Comparison of ENCODE assay signal across 8 cellular contexts in genomic region chr7:151059362-151060112, GRCh38. TPM values are rescaled to one million over a fixed set of nuclear protein-coding genes. Genes with fewer than 3 reads are reported as not detected.
DNase-seq lines count a peak whose midpoint lies in the region; ATAC-seq and TF ChIP-seq lines count a peak whose summit lies in the region.

Gene SLC4A2, plus strand, starts transcription at chr7:151059589. Its CDS starts 2,399 bp downstream, at chr7:151061988.

- POLR2A ChIA-PET in GM10248 (lab: Yijun Ruan, JAX): interaction anchor here (1.4 kb wide), 1 partner anchor 21 kb away, joined by 3 read pairs; the partner anchor contains the start of gene FASTK

- dilution Hi-C loops in mammary epithelial cell (cut with HindIII; ENCODE audit: low sequenced_read_pairs): no loop called here

- H3K36me3 ChIP-seq in HAP-1 (replicated peaks): peaks cover 19% of the 10 kb centered on the region
- peaks cover 18% of the 10 kb centered on the region for H3K36me3 ChIP-seq in WERI-Rb-1
- no peaks in the 10 kb centered on the region for H3K36me3 ChIP-seq in mammary epithelial cell (ENCODE audit: insufficient read depth, low read length)
- H3K36me3 ChIP-seq in skeletal muscle tissue (ENCODE audit: control insufficient read depth in 3 of 3, insufficient read depth in 3 of 3, low read length in 3 of 3): peaks cover under 1 to 7% (median 3%) of the 10 kb centered on the region in 3 donors

- peak; percentile 88 for DNase-seq in GM10248 (ENCODE audit: extremely low spot score)
- peak; percentile 45 to 86 for DNase-seq in HAP-1 (ENCODE audit: low spot score in 2 of 2)
- DNase-seq in NCI-H128 (lab: John Stamatoyannopoulos, UW; ENCODE audit: unreplicated experiment): peak; percentile 27
- peak; percentile 79 for DNase-seq in WERI-Rb-1
- peak; percentile 71 for DNase-seq in mammary epithelial cell
- peak; percentile 85 for DNase-seq in iPS-NIHi11 (ENCODE audit: low spot score)

- H3K9ac ChIP-seq in mammary epithelial cell (ENCODE audit: insufficient read depth, low read length) (peak within 1 kb of the TSS; percentile 78), skeletal muscle tissue (ENCODE audit: low read depth in 1 of 3, low read length in 3 of 3) (peak within 1 kb of the TSS; percentile 83 to 97 (median 95))

- peak within 1 kb of the TSS; percentile 100 for H3K4me2 ChIP-seq in mammary epithelial cell (ENCODE audit: insufficient read depth, low read depth, low read length)

- in situ Hi-C loops in HAP-1 (cut with MboI; ENCODE audit: low sequenced_read_pairs): no loop called here
- in situ Hi-C loops in mammary epithelial cell (cut with MboI; ENCODE audit: low sequenced_read_pairs in 2 of 2): no loop called here

- whole genome bisulfite sequencing in mammary epithelial cell (ENCODE audit: low coverage, missing lambda C conversion rate): 0% methylated on average over 2 of the region's 75 CpGs

- H3K27ac ChIP-seq in WERI-Rb-1 (peak within 1 kb of the TSS; percentile 75), mammary epithelial cell (ENCODE audit: insufficient read depth, low read depth, low read length) (peak within 1 kb of the TSS; percentile 88), skeletal muscle tissue (ENCODE audit: low read depth, low read length) (peak within 1 kb of the TSS; percentile 98)

- H3K4me1 ChIP-seq in HAP-1: peaks cover 23% of the 10 kb centered on the region
- H3K4me1 ChIP-seq in mammary epithelial cell (ENCODE audit: insufficient read depth, low read length): peaks cover 53% of the 10 kb centered on the region
- H3K4me1 ChIP-seq in skeletal muscle tissue (ENCODE audit: control insufficient read depth in 3 of 3, insufficient read depth in 3 of 3, low read length in 3 of 3): peaks cover 47 to 51% (median 49%) of the 10 kb centered on the region in 3 donors

- H3K9me3 ChIP-seq in HAP-1: no peaks in the 10 kb centered on the region
- no peaks in the 10 kb centered on the region for H3K9me3 ChIP-seq in WERI-Rb-1 (ENCODE audit: severe bottlenecking)
- H3K9me3 ChIP-seq in mammary epithelial cell (replicated peaks; ENCODE audit: insufficient read depth, low read length): no peaks in the 10 kb centered on the region
- no peaks in the 10 kb centered on the region for H3K9me3 ChIP-seq in skeletal muscle tissue (ENCODE audit: control insufficient read depth in 3 of 3, low read length in 3 of 3)

- TF ChIP-seq CTCF in GM10248 (IDR thresholded peaks at IDR 0.05; ENCODE audit: control extremely low read depth, extremely low read depth, low read depth, missing control alignments): peak; percentile 50
- peak; percentile 54 for TF ChIP-seq CTCF in WERI-Rb-1 (IDR thresholded peaks at IDR 0.05; ENCODE audit: low read depth, low read length)
- TF ChIP-seq CTCF in mammary epithelial cell (conservative IDR thresholded peaks at IDR 0.05 in 1 of 2, IDR thresholded peaks at IDR 0.05 in 1 of 2; ENCODE audit: extremely low read depth in 1 of 2, insufficient read depth in 1 of 2, low read depth in 1 of 2, low read length in 2 of 2): peak; percentile 18 to 56

- no TSS peak for BruUV-seq in mammary epithelial cell (replicated peaks; lab: Mats Ljungman, UMichigan)

- no peaks in the 10 kb centered on the region for H4K20me1 ChIP-seq in mammary epithelial cell (ENCODE audit: insufficient read depth, low read length)

- H3K4me3 ChIP-seq in HAP-1: peak within 1 kb of the TSS; percentile 88
- peak within 1 kb of the TSS; percentile 76 for H3K4me3 ChIP-seq in WERI-Rb-1 (ENCODE audit: low read depth, low read length)
- peak within 1 kb of the TSS; percentile 70 to 91 (median 74) for H3K4me3 ChIP-seq in mammary epithelial cell (replicated peaks in 1 of 3; ENCODE audit: insufficient read depth in 1 of 3, low read depth in 2 of 3, low read length in 3 of 3)
- H3K4me3 ChIP-seq in skeletal muscle tissue (ENCODE audit: low read length in 3 of 3): peak within 1 kb of the TSS; percentile 86 to 94 (median 90)

- ATAC-seq in GM18520 (IDR thresholded peaks at IDR 0.05; ENCODE audit: unreplicated experiment): no peak

- intact Hi-C loops in mammary epithelial cell (cut with micrococcal nuclease): loop anchor here (1.0 to 2.0 kb wide), 3 partner anchors 21 to 54 kb away; partner anchors contain the start of gene FASTK

- CTCF ChIA-PET in GM10248 (lab: Yijun Ruan, JAX): interaction anchor here (0.8 to 1.3 kb wide), 5 partner anchors 15 to 51 kb away, joined by 3 to 7 read pairs (median 5); no protein-coding TSS in a partner anchor
- CTCF ChIA-PET in mammary epithelial cell (lab: Charles Lee; ENCODE audit: low non-redundant PET): no interaction called here

- H3K79me2 ChIP-seq in mammary epithelial cell (ENCODE audit: insufficient read depth, low read length): peaks cover 39% of the 10 kb centered on the region

- H2AFZ ChIP-seq in mammary epithelial cell (ENCODE audit: low read depth, low read length): peak within 1 kb of the TSS; percentile 89

- H3K27me3 ChIP-seq in HAP-1 (ENCODE audit: low read depth) (no peaks in the 10 kb centered on the region), WERI-Rb-1 (ENCODE audit: insufficient read depth, low read depth, severe bottlenecking) (no peaks in the 10 kb centered on the region), mammary epithelial cell (ENCODE audit: insufficient read depth, low read length) (no peaks in the 10 kb centered on the region), skeletal muscle tissue (ENCODE audit: control insufficient read depth in 3 of 3, insufficient read depth in 3 of 3, low read length in 3 of 3) (no peaks in the 10 kb centered on the region)

RNA-seq across cellular contexts. Expression of gene SLC4A2, which starts in this region (rescaled TPM):
- total RNA-seq in mammary epithelial cell (100 to 1,000 TPM in 1 of 2 donors, 10 to 100 TPM in 1; 46.5 to 138 TPM), skeletal muscle tissue (31.3 TPM)
- polyA plus RNA-seq in mammary epithelial cell: 57.9 TPM
- polyA minus RNA-seq in mammary epithelial cell: 150 TPM

Comparison
In these comparisons a context has a peak if more than half of its experiments do, and no peak if none do; other contexts are left out.
1. DNase-seq: peak in every context shown above with its lines; median percentile 88 in GM10248; 85 in iPS-NIHi11; 79 in WERI-Rb-1; 71 in mammary epithelial cell; 66 in HAP-1; 27 in NCI-H128.